Comparison of ENCODE assay signal across 16 cellular contexts in the genomic region with DNA sequence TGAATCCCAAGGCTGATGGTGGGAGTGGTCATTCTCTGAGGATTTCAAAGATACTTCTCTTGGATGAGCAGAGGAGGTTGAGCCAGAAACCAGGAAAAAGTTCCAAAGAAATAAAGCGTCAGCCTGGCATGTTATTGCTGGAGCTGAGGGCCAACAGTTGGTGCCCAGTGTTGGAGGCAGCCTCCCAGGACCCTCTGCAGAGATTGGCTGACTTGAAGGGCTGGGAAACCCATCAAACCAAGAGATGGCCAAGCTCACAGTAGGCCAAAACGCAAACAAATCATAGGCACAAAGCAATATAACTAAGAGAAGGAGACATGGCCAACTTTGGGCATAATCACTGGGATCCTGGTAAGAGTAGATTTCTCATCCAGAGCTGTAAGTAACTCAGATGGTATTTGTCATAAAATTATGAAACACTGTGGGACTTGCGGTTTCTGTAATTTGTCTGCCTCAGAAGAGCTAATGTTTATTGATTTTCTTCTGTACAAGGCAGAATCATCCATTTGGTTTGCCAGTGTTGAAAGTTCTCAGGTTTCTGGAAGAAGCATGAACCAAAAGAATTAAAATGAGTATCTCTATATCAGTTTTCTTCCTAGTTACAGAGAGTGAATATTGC.
DNase-seq lines count a peak whose midpoint lies in the region; ATAC-seq, FAIRE-seq and TF ChIP-seq lines count a peak whose summit lies in the region.
"Had no signal": no experiment of that assay in that cellular context is flagged by ENCODE, and none has a peak within 500 bp of the region (broad histone marks: within the 10 kb centered on the region; RNA-seq: fewer than 3 reads in every experiment).

No MANE protein-coding gene starts in this region.

- H3K4me2 ChIP-seq in A549, result no peak overlapping the region

- TF ChIP-seq RAD21 in A549 (conservative IDR thresholded peaks at IDR 0.05 in 1 of 2, IDR thresholded peaks at IDR 0.05 in 1 of 2), result no peak

- ATAC-seq in A549, result no peak

- CTCF ChIA-PET in A549 (lab: Yijun Ruan, JAX), result interaction anchor here (0.8 to 1.7 kb wide), 3 partner anchors 12 to 287 kb away, joined by 3 to 5 read pairs (median 3); no protein-coding TSS in a partner anchor

- no peaks in the 10 kb centered on the region for H3K9me3 ChIP-seq in A549
- H3K9me3 ChIP-seq: left ventricle myocardium inferior, ovary, Peyer's patch, thyroid gland had no signal

- WGBS in A549 (ENCODE audit: missing lambda C conversion rate), result 86% methylated on average over 3 of the region's 3 CpGs

- TF ChIP-seq EP300 in A549 (IDR thresholded peaks at IDR 0.05), result no peak

- TF ChIP-seq CTCF in A549 (IDR thresholded peaks at IDR 0.05), result no peak

- H3K4me1 ChIP-seq in A549, result no peaks in the 10 kb centered on the region
- H3K4me1 ChIP-seq: left ventricle myocardium inferior, Peyer's patch, thyroid gland had no signal

- H3K4me3 ChIP-seq in A549, result no peak overlapping the region
- H3K4me3 ChIP-seq: left ventricle myocardium inferior, ovary, Peyer's patch, thyroid gland had no signal

- no peak for TF ChIP-seq POLR2A in A549 (IDR thresholded peaks at IDR 0.05; ENCODE audit: low read length)

- FAIRE-seq in A549 (lab: Jason Lieb, UNC) (peak; percentile 7), urothelium cell line (lab: Jason Lieb, UNC) (no peak)

- H3K27ac ChIP-seq in A549, result no peak overlapping the region
- H3K27ac ChIP-seq: left ventricle myocardium inferior, ovary, Peyer's patch, thyroid gland had no signal

- POLR2A ChIA-PET in A549 (lab: Yijun Ruan, JAX), result no interaction called here

- DNase-seq in A549 (ENCODE audit: low read depth in 1 of 2, low spot score in 1 of 2) (no peak), H4 (ENCODE audit: low spot score) (peak; percentile 53), NOMO-1 treated with DMSO at 0.1 percent for 48 hours (lab: John Stamatoyannopoulos, UW; ENCODE audit: unreplicated experiment) (peak; percentile 97), dedifferentiated amniotic fluid mesenchymal stem cell (ENCODE audit: extremely low spot score) (peak; percentile 67), NAMALWA (ENCODE audit: low spot score) (no peak), urothelium cell line (ENCODE audit: low spot score) (no peak)
- DNase-seq in activated effector memory CD4-positive, alpha-beta T cell treated with Interleukin-2 at 50 U/mL for 16 hours, result no peak
- no peak for DNase-seq in activated effector memory CD4-positive, alpha-beta T cell treated with anti-CD3 and anti-CD28 coated beads, Interleukin-2, amount 50 U/mL, for 16 hours
- DNase-seq: GF-D8; left ventricle myocardium inferior; NCI-H146; NCI-H526; ovary; Peyer's patch; stimulated activated CD4-positive, alpha-beta T cell treated with anti-CD3 and anti-CD28 coated beads, Interleukin-4, amount 100 ng/mL, for 4 hours; thyroid gland had no signal

TF ChIP-seq in A549, 52 proteins besides CTCF, POLR2A, EP300 and RAD21:
- TF ChIP-seq HOXB13 (CRISPR knock-in tag; IDR thresholded peaks at IDR 0.05; ENCODE audit: low read depth), result no peak
- no peak for TF ChIP-seq NR3C1 (IDR thresholded peaks at IDR 0.05)
- no peak for TF ChIP-seq HEYL (CRISPR knock-in tag; IDR thresholded peaks at IDR 0.05)
- TF ChIP-seq FOSB (CRISPR knock-in tag; IDR thresholded peaks at IDR 0.05), result no peak
- TF ChIP-seq CHD2 (IDR thresholded peaks at IDR 0.05; ENCODE audit: low read length, partially characterized antibody), result no peak
- TF ChIP-seq, protein P1, sequence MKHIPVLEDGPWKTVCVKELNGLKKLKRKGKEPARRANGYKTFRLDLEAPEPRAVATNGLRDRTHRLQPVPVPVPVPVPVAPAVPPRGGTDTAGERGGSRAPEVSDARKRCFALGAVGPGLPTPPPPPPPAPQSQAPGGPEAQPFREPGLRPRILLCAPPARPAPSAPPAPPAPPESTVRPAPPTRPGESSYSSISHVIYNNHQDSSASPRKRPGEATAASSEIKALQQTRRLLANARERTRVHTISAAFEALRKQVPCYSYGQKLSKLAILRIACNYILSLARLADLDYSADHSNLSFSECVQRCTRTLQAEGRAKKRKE (CRISPR knock-in tag; IDR thresholded peaks at IDR 0.05; ENCODE audit: low read depth), result no peak
- TF ChIP-seq HOXA7 (CRISPR knock-in tag; IDR thresholded peaks at IDR 0.05), result no peak
- no peak for TF ChIP-seq RNF2 (IDR thresholded peaks at IDR 0.05; ENCODE audit: borderline replicate concordance, low read depth)
- no peak for TF ChIP-seq NPAS2 (CRISPR knock-in tag; IDR thresholded peaks at IDR 0.05; ENCODE audit: borderline replicate concordance)
- TF ChIP-seq, protein P2, sequence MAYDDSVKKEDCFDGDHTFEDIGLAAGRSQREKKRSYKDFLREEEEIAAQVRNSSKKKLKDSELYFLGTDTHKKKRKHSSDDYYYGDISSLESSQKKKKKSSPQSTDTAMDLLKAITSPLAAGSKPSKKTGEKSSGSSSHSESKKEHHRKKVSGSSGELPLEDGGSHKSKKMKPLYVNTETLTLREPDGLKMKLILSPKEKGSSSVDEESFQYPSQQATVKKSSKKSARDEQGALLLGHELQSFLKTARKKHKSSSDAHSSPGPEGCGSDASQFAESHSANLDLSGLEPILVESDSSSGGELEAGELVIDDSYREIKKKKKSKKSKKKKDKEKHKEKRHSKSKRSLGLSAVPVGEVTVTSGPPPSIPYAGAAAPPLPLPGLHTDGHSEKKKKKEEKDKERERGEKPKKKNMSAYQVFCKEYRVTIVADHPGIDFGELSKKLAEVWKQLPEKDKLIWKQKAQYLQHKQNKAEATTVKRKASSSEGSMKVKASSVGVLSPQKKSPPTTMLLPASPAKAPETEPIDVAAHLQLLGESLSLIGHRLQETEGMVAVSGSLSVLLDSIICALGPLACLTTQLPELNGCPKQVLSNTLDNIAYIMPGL (CRISPR knock-in tag; IDR thresholded peaks at IDR 0.05; ENCODE audit: borderline replicate concordance), result no peak
- no peak for TF ChIP-seq NFE2L2 (conservative IDR thresholded peaks at IDR 0.05; ENCODE audit: low read length)
- no peak for TF ChIP-seq MAFK (IDR thresholded peaks at IDR 0.05; ENCODE audit: partially characterized antibody)
- no peak for TF ChIP-seq ZC3H11A (IDR thresholded peaks at IDR 0.05)
- TF ChIP-seq ZFP36 (IDR thresholded peaks at IDR 0.05; ENCODE audit: borderline replicate concordance, partially characterized antibody), result no peak
- TF ChIP-seq USF2 (IDR thresholded peaks at IDR 0.05), result no peak
- TF ChIP-seq JUNB (IDR thresholded peaks at IDR 0.05), result no peak
- TF ChIP-seq KDM5A (IDR thresholded peaks at IDR 0.05), result no peak
TF ChIP-seq in A549: peak in this region for 0.

Comparison
In these comparisons a context has a peak if more than half of its experiments do, and no peak if none do; other contexts are left out.
1. DNase-seq: peak in H4 (single experiment), NOMO-1 treated with DMSO at 0.1 percent for 48 hours (single experiment) and dedifferentiated amniotic fluid mesenchymal stem cell (single experiment); none in A549 (0 of 2), NAMALWA (single experiment), urothelium cell line (single experiment), activated effector memory CD4-positive, alpha-beta T cell treated with Interleukin-2 at 50 U/mL for 16 hours (single experiment) and activated effector memory CD4-positive, alpha-beta T cell treated with anti-CD3 and anti-CD28 coated beads, Interleukin-2, amount 50 U/mL, for 16 hours (single experiment).